9 cellular contexts compared by ENCODE assay signal in the genomic region with DNA sequence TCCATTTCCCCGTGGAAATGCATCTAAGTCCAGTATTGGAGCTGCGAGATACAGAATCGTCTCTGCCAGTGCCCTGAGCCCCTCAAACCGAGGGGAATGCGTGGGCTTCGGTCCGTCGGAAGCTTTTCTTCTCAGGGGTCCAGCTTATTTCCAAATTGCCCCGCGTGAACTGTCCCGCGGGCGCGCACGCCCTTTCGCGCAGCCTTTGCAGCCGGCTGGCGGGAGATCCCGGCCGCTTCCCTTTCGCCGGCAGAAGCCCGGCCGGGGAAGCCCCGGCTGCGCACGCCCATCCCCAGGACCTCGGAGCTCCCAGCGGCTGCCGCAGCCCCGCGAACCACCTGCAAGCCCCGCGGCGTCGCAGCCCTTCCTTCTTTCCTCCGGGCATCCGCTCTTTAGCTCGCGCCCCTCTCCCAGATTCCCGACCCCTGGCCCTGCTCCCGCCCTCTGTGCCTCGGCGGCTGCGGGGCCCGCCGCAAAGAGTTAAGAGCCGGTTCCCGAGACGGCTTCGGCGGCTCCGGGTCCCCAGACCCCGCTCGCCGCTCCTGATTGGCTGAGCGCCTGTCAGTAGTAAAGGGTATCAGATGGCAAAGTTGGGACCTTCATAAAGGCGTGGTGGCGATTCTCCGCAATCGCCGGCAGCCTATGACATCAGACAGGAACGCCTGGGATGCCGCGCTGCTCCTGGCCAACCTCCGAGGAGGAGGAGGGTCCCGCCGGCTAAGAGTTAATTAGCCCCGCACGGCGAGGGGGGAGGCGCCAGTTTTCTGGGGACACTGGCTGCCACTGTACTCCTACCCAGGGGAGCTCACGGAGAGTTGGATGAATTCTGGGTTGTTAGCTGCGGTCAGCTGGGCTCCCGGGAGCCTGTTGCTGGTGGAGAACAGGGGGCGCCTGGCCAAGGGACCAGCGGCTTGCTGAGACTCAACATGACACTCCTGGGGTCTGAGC. TPM values are rescaled to one million over a fixed set of nuclear protein-coding genes. Genes with fewer than 3 reads are reported as not detected.
DNase-seq lines count a peak whose midpoint lies in the region; ATAC-seq and TF ChIP-seq lines count a peak whose summit lies in the region.
"Had no signal": no experiment of that assay in that cellular context is flagged by ENCODE, and none has a peak within 500 bp of the region (broad histone marks: within the 10 kb centered on the region; RNA-seq: fewer than 3 reads in every experiment).

A gene with protein sequence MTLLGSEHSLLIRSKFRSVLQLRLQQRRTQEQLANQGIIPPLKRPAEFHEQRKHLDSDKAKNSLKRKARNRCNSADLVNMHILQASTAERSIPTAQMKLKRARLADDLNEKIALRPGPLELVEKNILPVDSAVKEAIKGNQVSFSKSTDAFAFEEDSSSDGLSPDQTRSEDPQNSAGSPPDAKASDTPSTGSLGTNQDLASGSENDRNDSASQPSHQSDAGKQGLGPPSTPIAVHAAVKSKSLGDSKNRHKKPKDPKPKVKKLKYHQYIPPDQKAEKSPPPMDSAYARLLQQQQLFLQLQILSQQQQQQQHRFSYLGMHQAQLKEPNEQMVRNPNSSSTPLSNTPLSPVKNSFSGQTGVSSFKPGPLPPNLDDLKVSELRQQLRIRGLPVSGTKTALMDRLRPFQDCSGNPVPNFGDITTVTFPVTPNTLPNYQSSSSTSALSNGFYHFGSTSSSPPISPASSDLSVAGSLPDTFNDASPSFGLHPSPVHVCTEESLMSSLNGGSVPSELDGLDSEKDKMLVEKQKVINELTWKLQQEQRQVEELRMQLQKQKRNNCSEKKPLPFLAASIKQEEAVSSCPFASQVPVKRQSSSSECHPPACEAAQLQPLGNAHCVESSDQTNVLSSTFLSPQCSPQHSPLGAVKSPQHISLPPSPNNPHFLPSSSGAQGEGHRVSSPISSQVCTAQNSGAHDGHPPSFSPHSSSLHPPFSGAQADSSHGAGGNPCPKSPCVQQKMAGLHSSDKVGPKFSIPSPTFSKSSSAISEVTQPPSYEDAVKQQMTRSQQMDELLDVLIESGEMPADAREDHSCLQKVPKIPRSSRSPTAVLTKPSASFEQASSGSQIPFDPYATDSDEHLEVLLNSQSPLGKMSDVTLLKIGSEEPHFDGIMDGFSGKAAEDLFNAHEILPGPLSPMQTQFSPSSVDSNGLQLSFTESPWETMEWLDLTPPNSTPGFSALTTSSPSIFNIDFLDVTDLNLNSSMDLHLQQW (plus strand): TSS at position 628 of the 948 bp plus-strand sequence. CDS start 299 bp downstream, at position 927.

- intact Hi-C loops in breast epithelium (cut with DNase I; ENCODE audit: low total_unique reads): loop anchor here (10.0 kb wide), 1 partner anchor 111 kb away; no protein-coding TSS in a partner anchor
- intact Hi-C loops in MCF 10A (cut with micrococcal nuclease): loop anchor here (2.0 kb wide), 1 partner anchor 119 kb away; no protein-coding TSS in a partner anchor
- intact Hi-C loops in lower lobe of right lung (cut with DNase I): no loop called here
- intact Hi-C loops in uterus (cut with DNase I; ENCODE audit: low total_unique reads): loop anchor here (5.0 kb wide), 1 partner anchor 408 kb away; no protein-coding TSS in a partner anchor

- no peak within 1 kb of the TSS for H3K4me3 Mint-ChIP-seq in MCF 10A (ENCODE audit: unreplicated experiment)

- H3K27ac ChIP-seq in breast epithelium: no peak within 1 kb of the TSS
- H3K27ac ChIP-seq in lower lobe of right lung: no peak within 1 kb of the TSS
- peak within 1 kb of the TSS; percentile 89 to 92 for H3K27ac ChIP-seq in uterus
- H3K27ac ChIP-seq: epithelial cell of prostate had no signal

- POLR2A ChIA-PET in MCF 10A (lab: Yijun Ruan, JAX): no interaction called here

- no peak within 1 kb of the TSS for H3K27ac Mint-ChIP-seq in MCF 10A (ENCODE audit: low read depth, unreplicated experiment)

- no peak for TF ChIP-seq POLR2A in breast epithelium (IDR thresholded peaks at IDR 0.05)
- peak in 1 of 2 donors; percentile 24 for TF ChIP-seq POLR2A in uterus (IDR thresholded peaks at IDR 0.05)

- H3K4me3 ChIP-seq in breast epithelium (peak within 1 kb of the TSS; percentile 42 to 71 (median 53)), lower lobe of right lung (peak within 1 kb of the TSS; percentile 52), uterus (peak within 1 kb of the TSS; percentile 52 to 72)

- H3K4me1 ChIP-seq in breast epithelium (no peaks in the 10 kb centered on the region), lower lobe of right lung (peaks cover 16% of the 10 kb centered on the region), uterus (no peaks in the 10 kb centered on the region)

- no peaks in the 10 kb centered on the region for H3K9me3 Mint-ChIP-seq in MCF 10A (ENCODE audit: unreplicated experiment)

- peak; percentile 54 to 65 for ATAC-seq in lower lobe of right lung

- BruUV-seq in MCF 10A (replicated peaks; lab: Mats Ljungman, UMichigan): no TSS peak

- H3K27me3 Mint-ChIP-seq in MCF 10A (ENCODE audit: insufficient read depth, unreplicated experiment): peaks cover 25% of the 10 kb centered on the region

- CTCF ChIA-PET in MCF 10A (lab: Yijun Ruan, JAX): interaction anchor here (0.6 to 5.3 kb wide), 7 partner anchors 10 to 411 kb away, joined by 3 to 90 read pairs (median 4); no protein-coding TSS in a partner anchor

- no peaks in the 10 kb centered on the region for H3K36me3 Mint-ChIP-seq in MCF 10A (ENCODE audit: insufficient read depth, unreplicated experiment)

- no peak for TF ChIP-seq CTCF in breast epithelium (IDR thresholded peaks at IDR 0.05)
- no peak for TF ChIP-seq CTCF in MCF 10A (IDR thresholded peaks at IDR 0.05; ENCODE audit: unreplicated experiment)
- TF ChIP-seq CTCF in lower lobe of right lung (IDR thresholded peaks at IDR 0.05): no peak
- no peak for TF ChIP-seq CTCF in uterus (IDR thresholded peaks at IDR 0.05)

- DNase-seq in breast epithelium (ENCODE audit: low spot score in 2 of 2) (no peak), MCF 10A (ENCODE audit: unreplicated experiment) (no peak), ecto neural progenitor cell (ENCODE audit: low spot score) (peak; percentile 94), lower lobe of right lung (peak; percentile 45), uterus (peak; percentile 56 to 64), NAMALWA (ENCODE audit: low spot score) (no peak)
- DNase-seq in activated CD4-positive, alpha-beta T cell treated with anti-CD3 and anti-CD28 coated beads for 1 hour: no peak
- DNase-seq in activated CD4-positive, alpha-beta T cell treated with anti-CD3 and anti-CD28 coated beads for 48 hours: no peak

- H3K9me3 ChIP-seq in breast epithelium (no peaks in the 10 kb centered on the region), lower lobe of right lung (no peaks in the 10 kb centered on the region), uterus (no peaks in the 10 kb centered on the region)

- no peaks in the 10 kb centered on the region for H3K4me1 Mint-ChIP-seq in MCF 10A (ENCODE audit: insufficient read depth, unreplicated experiment)

- H3K27me3 ChIP-seq in breast epithelium (peaks cover 0 to 45% of the 10 kb centered on the region in 2 donors), lower lobe of right lung (ENCODE audit: low read depth) (peaks cover 50% of the 10 kb centered on the region), uterus (no peaks in the 10 kb centered on the region)

- no peaks in the 10 kb centered on the region for H3K36me3 ChIP-seq in breast epithelium
- no peaks in the 10 kb centered on the region for H3K36me3 ChIP-seq in lower lobe of right lung
- H3K36me3 ChIP-seq in uterus: no peaks in the 10 kb centered on the region

RNA-seq across cellular contexts. Expression of the gene that starts here (rescaled TPM):
- total RNA-seq in breast epithelium: 1 to 10 TPM in 2 of 3 donors, under 1 TPM in 1; 0.64 to 2.6 (median 1.5) TPM
- total RNA-seq in MCF 10A (2022): not detected in 2 replicates
- 3.6 TPM for total RNA-seq in lower lobe of right lung
- total RNA-seq in uterus: 10 to 100 TPM in 2 of 4 donors, 1 to 10 TPM in 2; 3.3 to 54.6 (median 14.6) TPM

Comparison
In these comparisons a context has a peak if more than half of its experiments do, and no peak if none do; other contexts are left out.
1. DNase-seq: peak in ecto neural progenitor cell (single experiment), lower lobe of right lung (single experiment) and uterus (2 of 2); none in breast epithelium (0 of 2), MCF 10A (single experiment), NAMALWA (single experiment), activated CD4-positive, alpha-beta T cell treated with anti-CD3 and anti-CD28 coated beads for 1 hour (single experiment) and activated CD4-positive, alpha-beta T cell treated with anti-CD3 and anti-CD28 coated beads for 48 hours (single experiment).
2. H3K27ac ChIP-seq: peak in uterus (2 of 2); none in breast epithelium (0 of 2) and lower lobe of right lung (single experiment).
3. Peak in every context shown above with its lines, with median percentiles within 50 percentile points of each other: H3K4me3 ChIP-seq.